1 cellular context compared by ENCODE assay signal in the genomic region with DNA sequence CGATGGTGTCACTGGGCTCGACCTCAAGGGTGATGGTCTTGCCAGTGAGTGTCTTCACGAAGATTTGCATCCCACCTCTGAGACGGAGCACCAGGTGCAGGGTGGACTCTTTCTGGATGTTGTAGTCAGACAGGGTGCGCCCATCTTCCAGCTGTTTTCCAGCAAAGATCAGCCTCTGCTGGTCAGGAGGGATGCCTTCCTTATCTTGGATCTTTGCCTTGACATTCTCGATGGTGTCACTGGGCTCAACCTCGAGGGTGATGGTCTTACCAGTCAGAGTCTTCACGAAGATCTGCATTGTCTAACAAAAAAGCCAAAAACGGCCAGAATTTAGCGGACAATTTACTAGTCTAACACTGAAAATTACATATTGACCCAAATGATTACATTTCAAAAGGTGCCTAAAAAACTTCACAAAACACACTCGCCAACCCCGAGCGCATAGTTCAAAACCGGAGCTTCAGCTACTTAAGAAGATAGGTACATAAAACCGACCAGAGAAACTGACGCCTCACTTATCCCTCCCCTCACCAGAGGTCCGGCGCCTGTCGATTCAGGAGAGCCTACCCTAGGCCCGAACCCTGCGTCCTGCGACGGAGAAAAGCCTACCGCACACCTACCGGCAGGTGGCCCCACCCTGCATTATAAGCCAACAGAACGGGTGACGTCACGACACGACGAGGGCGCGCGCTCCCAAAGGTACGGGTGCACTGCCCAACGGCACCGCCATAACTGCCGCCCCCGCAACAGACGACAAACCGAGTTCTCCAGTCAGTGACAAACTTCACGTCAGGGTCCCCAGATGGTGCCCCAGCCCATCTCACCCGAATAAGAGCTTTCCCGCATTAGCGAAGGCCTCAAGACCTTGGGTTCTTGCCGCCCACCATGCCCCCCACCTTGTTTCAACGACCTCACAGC.
TF ChIP-seq lines count a peak whose summit lies in the region.

No MANE protein-coding gene starts in this region.

TF ChIP-seq in IMR-90, 13 proteins besides CTCF, POLR2A, EP300 and RAD21:
- TF ChIP-seq CHD1 (IDR thresholded peaks at IDR 0.05; ENCODE audit: low read depth, low read length): peak; percentile 75
- TF ChIP-seq FOS (IDR thresholded peaks at IDR 0.05; ENCODE audit: low read depth, low read length): no peak
- no peak for TF ChIP-seq SMC3 (IDR thresholded peaks at IDR 0.05; ENCODE audit: low read depth, low read length)
